In genomic region chr4:98929341-98930267, GRCh38 we compare ENCODE assay signal across 1 cellular context.
A peak's percentile ranks its signal among the peaks of the same experiment; 100 is the strongest.
TF ChIP-seq lines count a peak whose summit lies in the region.

No MANE protein-coding gene starts in this region.

TF ChIP-seq in K562, 482 proteins besides CTCF, POLR2A, EP300 and RAD21 (continued from another document and continues in another):
- TF ChIP-seq TFE3 (CRISPR knock-in tag; IDR thresholded peaks at IDR 0.05), result peak; percentile 88
- peak in 1 of 2 experiments; percentile 38; a peak in 1 of 4 replicates for TF ChIP-seq TEAD1 (CRISPR knock-in tag; IDR thresholded peaks at IDR 0.05)
- no peak for TF ChIP-seq IRF9 (tag; IDR thresholded peaks at IDR 0.05)
- TF ChIP-seq ZNF12 (CRISPR knock-in tag; IDR thresholded peaks at IDR 0.05), result no peak
- 0 out of 4 replicates have a peak, but pooled peaks of 1 of the 2 experiments have one; percentile 52 for TF ChIP-seq UBTF (IDR thresholded peaks at IDR 0.05; ENCODE audit: borderline replicate concordance in 1 of 2, low read depth in 2 of 2, low read length in 2 of 2)
- TF ChIP-seq ZNF3 (CRISPR knock-in tag; IDR thresholded peaks at IDR 0.05), result no peak
- TF ChIP-seq ZNF212 (CRISPR knock-in tag; IDR thresholded peaks at IDR 0.05), result no peak
- TF ChIP-seq ZHX1 (conservative IDR thresholded peaks at IDR 0.05; ENCODE audit: low read length), result no peak
- TF ChIP-seq SAFB2 (IDR thresholded peaks at IDR 0.05; ENCODE audit: borderline replicate concordance, low read depth, low read length, severe bottlenecking), result no peak
- 0 out of 2 replicates have a peak, but pooled peaks have one; percentile 13 for TF ChIP-seq MTA1 (IDR thresholded peaks at IDR 0.05; ENCODE audit: borderline replicate concordance)
- TF ChIP-seq ZNF311 (CRISPR knock-in tag; IDR thresholded peaks at IDR 0.05), result no peak
- TF ChIP-seq KDM5B (IDR thresholded peaks at IDR 0.05; ENCODE audit: insufficient replicate concordance, low read depth, low read length), result peak; percentile 82
- no peak for TF ChIP-seq PTBP1 (IDR thresholded peaks at IDR 0.05; ENCODE audit: low read depth, low read length)
- TF ChIP-seq HMBOX1 (IDR thresholded peaks at IDR 0.05), result peak; percentile 85
- TF ChIP-seq TRIM28 (IDR thresholded peaks at IDR 0.05), result peak; percentile 47; the same call in 1 of the 2 replicates
- no peak for TF ChIP-seq RNF219 (CRISPR knock-in tag; IDR thresholded peaks at IDR 0.05)
- TF ChIP-seq ADNP (tag; IDR thresholded peaks at IDR 0.05), result no peak
- TF ChIP-seq GTF2E2 (tag; IDR thresholded peaks at IDR 0.05), result peak; percentile 71
- no peak; the same call in 1 of the 2 replicates for TF ChIP-seq GATAD2A (IDR thresholded peaks at IDR 0.05)
- no peak for TF ChIP-seq ZNF77 (CRISPR knock-in tag; IDR thresholded peaks at IDR 0.05)
- TF ChIP-seq MYNN (IDR thresholded peaks at IDR 0.05), result peak; percentile 51; the same call in 1 of the 2 replicates
- TF ChIP-seq MYNN (CRISPR knock-in tag; IDR thresholded peaks at IDR 0.05), result no peak
- TF ChIP-seq SMARCC2 (IDR thresholded peaks at IDR 0.05; ENCODE audit: low read depth), result peak; percentile 58; the same call in 1 of the 2 replicates
- no peak for TF ChIP-seq SMAD2 (IDR thresholded peaks at IDR 0.05; ENCODE audit: low read depth, low read length)
- TF ChIP-seq HOMEZ (CRISPR knock-in tag; IDR thresholded peaks at IDR 0.05), result no peak
- 0 out of 2 replicates have a peak, but pooled peaks have one; percentile 28 for TF ChIP-seq ZNF644 (tag; IDR thresholded peaks at IDR 0.05; ENCODE audit: low read depth)
- peak in 1 of 3 experiments; percentile 71; a peak in 2 of 6 replicates for TF ChIP-seq ZBTB11 (CRISPR knock-in tag; IDR thresholded peaks at IDR 0.05)
- 0 out of 2 replicates have a peak, but pooled peaks have one; percentile 6 for TF ChIP-seq KLF6 (CRISPR knock-in tag; IDR thresholded peaks at IDR 0.05; ENCODE audit: borderline replicate concordance)
- TF ChIP-seq FOXM1 (IDR thresholded peaks at IDR 0.05; ENCODE audit: low read depth), result 0 out of 2 replicates have a peak, but pooled peaks have one; percentile 14
- TF ChIP-seq FOXM1 (CRISPR knock-in tag; IDR thresholded peaks at IDR 0.05; ENCODE audit: low read depth), result no peak
- 0 out of 2 replicates have a peak, but pooled peaks have one; percentile 48 for TF ChIP-seq ZNF41 (CRISPR knock-in tag; conservative IDR thresholded peaks at IDR 0.05)
- TF ChIP-seq SUPT5H (IDR thresholded peaks at IDR 0.05), result peak; percentile 85; the same call in 1 of the 2 replicates
- peak; percentile 60 for TF ChIP-seq TAF7 (tag; IDR thresholded peaks at IDR 0.05)
- TF ChIP-seq HDAC3 (IDR thresholded peaks at IDR 0.05; ENCODE audit: borderline replicate concordance, partially characterized antibody), result peak; percentile 46
- TF ChIP-seq ZNF75A (CRISPR knock-in tag; IDR thresholded peaks at IDR 0.05), result no peak
- peak; percentile 2 for TF ChIP-seq TEAD4 (IDR thresholded peaks at IDR 0.05; ENCODE audit: low read length)
- no peak for TF ChIP-seq TEAD4 (CRISPR knock-in tag; IDR thresholded peaks at IDR 0.05; ENCODE audit: borderline replicate concordance)
- TF ChIP-seq SPI1 (IDR thresholded peaks at IDR 0.05; ENCODE audit: borderline replicate concordance, low read depth, low read length), result no peak
- 0 out of 2 replicates have a peak, but pooled peaks have one; percentile 10 for TF ChIP-seq RB1 (IDR thresholded peaks at IDR 0.05; ENCODE audit: low read depth)
- 0 out of 2 replicates have a peak, but pooled peaks have one; percentile 12 for TF ChIP-seq THRB (CRISPR knock-in tag; conservative IDR thresholded peaks at IDR 0.05)
- peak in 1 of 2 experiments; percentile 31; a peak in 1 of 4 replicates for TF ChIP-seq RCOR1 (IDR thresholded peaks at IDR 0.05; ENCODE audit: borderline replicate concordance in 1 of 2, low read depth in 2 of 2, low read length in 2 of 2)
